In genomic region chr11:75350122-75350742, GRCh38 we compare ENCODE assay signal across 1 cellular context.
TF ChIP-seq lines count a peak whose summit lies in the region.

No MANE protein-coding gene starts in this region.

TF ChIP-seq in K562, 482 proteins besides CTCF, POLR2A, EP300 and RAD21:
- 0 out of 2 replicates have a peak, but pooled peaks have one; percentile 3 for TF ChIP-seq ZNF592 (IDR thresholded peaks at IDR 0.05)
- no peak for TF ChIP-seq MTA3 (IDR thresholded peaks at IDR 0.05; ENCODE audit: borderline replicate concordance)
- TF ChIP-seq NR2C2 (CRISPR knock-in tag; IDR thresholded peaks at IDR 0.05) = no peak
- peak; percentile 2; the same call in 1 of the 2 replicates for TF ChIP-seq NR2C2 (tag; IDR thresholded peaks at IDR 0.05)
- no peak for TF ChIP-seq HNRNPL (IDR thresholded peaks at IDR 0.05; ENCODE audit: low read depth, low read length)
- peak; percentile 95 for TF ChIP-seq ZKSCAN8 (CRISPR knock-in tag; IDR thresholded peaks at IDR 0.05)
- 0 out of 2 replicates have a peak, but pooled peaks have one; percentile 19 for TF ChIP-seq KDM2B (CRISPR knock-in tag; IDR thresholded peaks at IDR 0.05)
- no peak for TF ChIP-seq GTF2E2 (tag; IDR thresholded peaks at IDR 0.05)
- peak; percentile 54; the same call in 1 of the 2 replicates for TF ChIP-seq SP1 (CRISPR knock-in tag; IDR thresholded peaks at IDR 0.05)
- no peak for TF ChIP-seq SRF (CRISPR knock-in tag; IDR thresholded peaks at IDR 0.05)
- no peak for TF ChIP-seq ZNF511 (CRISPR knock-in tag; IDR thresholded peaks at IDR 0.05)
- 0 out of 2 replicates have a peak, but pooled peaks have one; percentile 19 for TF ChIP-seq ELF2 (CRISPR knock-in tag; IDR thresholded peaks at IDR 0.05)
- TF ChIP-seq ZBTB9 (CRISPR knock-in tag; IDR thresholded peaks at IDR 0.05) = 0 out of 2 replicates have a peak, but pooled peaks have one; percentile 2
- TF ChIP-seq ETV6 (IDR thresholded peaks at IDR 0.05; ENCODE audit: borderline replicate concordance in 1 of 2, low read depth in 2 of 2, low read length in 1 of 2) = peak in 1 of 2 experiments; percentile 4; a peak in 1 of 4 replicates
- no peak for TF ChIP-seq ETV6 (CRISPR knock-in tag; IDR thresholded peaks at IDR 0.05; ENCODE audit: borderline replicate concordance)
